1 cellular context compared by ENCODE assay signal in genomic region chr4:143515905-143516304, GRCh38.
TF ChIP-seq lines count a peak whose summit lies in the region.

No MANE protein-coding gene starts in this region.

TF ChIP-seq in K562, 482 proteins besides CTCF, POLR2A, EP300 and RAD21 (continued from another document):
- TF ChIP-seq, protein P1, sequence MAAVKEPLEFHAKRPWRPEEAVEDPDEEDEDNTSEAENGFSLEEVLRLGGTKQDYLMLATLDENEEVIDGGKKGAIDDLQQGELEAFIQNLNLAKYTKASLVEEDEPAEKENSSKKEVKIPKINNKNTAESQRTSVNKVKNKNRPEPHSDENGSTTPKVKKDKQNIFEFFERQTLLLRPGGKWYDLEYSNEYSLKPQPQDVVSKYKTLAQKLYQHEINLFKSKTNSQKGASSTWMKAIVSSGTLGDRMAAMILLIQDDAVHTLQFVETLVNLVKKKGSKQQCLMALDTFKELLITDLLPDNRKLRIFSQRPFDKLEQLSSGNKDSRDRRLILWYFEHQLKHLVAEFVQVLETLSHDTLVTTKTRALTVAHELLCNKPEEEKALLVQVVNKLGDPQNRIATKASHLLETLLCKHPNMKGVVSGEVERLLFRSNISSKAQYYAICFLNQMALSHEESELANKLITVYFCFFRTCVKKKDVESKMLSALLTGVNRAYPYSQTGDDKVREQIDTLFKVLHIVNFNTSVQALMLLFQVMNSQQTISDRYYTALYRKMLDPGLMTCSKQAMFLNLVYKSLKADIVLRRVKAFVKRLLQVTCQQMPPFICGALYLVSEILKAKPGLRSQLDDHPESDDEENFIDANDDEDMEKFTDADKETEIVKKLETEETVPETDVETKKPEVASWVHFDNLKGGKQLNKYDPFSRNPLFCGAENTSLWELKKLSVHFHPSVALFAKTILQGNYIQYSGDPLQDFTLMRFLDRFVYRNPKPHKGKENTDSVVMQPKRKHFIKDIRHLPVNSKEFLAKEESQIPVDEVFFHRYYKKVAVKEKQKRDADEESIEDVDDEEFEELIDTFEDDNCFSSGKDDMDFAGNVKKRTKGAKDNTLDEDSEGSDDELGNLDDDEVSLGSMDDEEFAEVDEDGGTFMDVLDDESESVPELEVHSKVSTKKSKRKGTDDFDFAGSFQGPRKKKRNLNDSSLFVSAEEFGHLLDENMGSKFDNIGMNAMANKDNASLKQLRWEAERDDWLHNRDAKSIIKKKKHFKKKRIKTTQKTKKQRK (IDR thresholded peaks at IDR 0.05; ENCODE audit: borderline replicate concordance, low read depth, low read length), result no peak
- no peak for TF ChIP-seq HDAC3 (IDR thresholded peaks at IDR 0.05; ENCODE audit: borderline replicate concordance, partially characterized antibody)
- TF ChIP-seq DDX20 (tag; IDR thresholded peaks at IDR 0.05; ENCODE audit: low read depth), result no peak
- no peak for TF ChIP-seq HMG20B (CRISPR knock-in tag; IDR thresholded peaks at IDR 0.05)
- TF ChIP-seq ZNF253 (CRISPR knock-in tag; conservative IDR thresholded peaks at IDR 0.05), result no peak
